10 cellular contexts compared by ENCODE assay signal in genomic region chr18:32919799-32920198, GRCh38.
DNase-seq lines count a peak whose midpoint lies in the region; ATAC-seq and TF ChIP-seq lines count a peak whose summit lies in the region.
"Had no signal": no experiment of that assay in that cellular context is flagged by ENCODE, and none has a peak within 500 bp of the region (broad histone marks: within the 10 kb centered on the region; RNA-seq: fewer than 3 reads in every experiment).

No MANE protein-coding gene starts in this region.

- H3K9me3 Mint-ChIP-seq in CD4-positive, alpha-beta memory T cell = peaks cover 0 to 5% (median 0%) of the 10 kb centered on the region in 8 donors
- H3K9me3 Mint-ChIP-seq in activated T-helper 17 cell treated with anti-CD3 and anti-CD28 coated beads, Interleukin-2, amount 50 U/mL, for 72 hours = peaks cover 3% of the 10 kb centered on the region

- H3K27ac ChIP-seq in BLaER1 = no peak overlapping the region
- H3K27ac ChIP-seq in WERI-Rb-1 = no peak overlapping the region
- no peak overlapping the region for H3K27ac ChIP-seq in CD4-positive, alpha-beta memory T cell (ENCODE audit: low read depth, low read length)
- H3K27ac ChIP-seq: heart right ventricle, thoracic aorta had no signal

- CTCF ChIA-PET in CD4-positive, alpha-beta memory T cell (lab: Charles Lee; ENCODE audit: partially characterized antibody) = no interaction called here

- DNase-seq in NCI-H1694 treated with DMSO at 0.1 percent for 48 hours (lab: John Stamatoyannopoulos, UW) (peak; percentile 57), WERI-Rb-1 (peak; percentile 65), mucosa of descending colon (peak in 1 of 3 donors; percentile 3)
- DNase-seq in CD4-positive, alpha-beta memory T cell = no peak
- DNase-seq: heart right ventricle had no signal

- no peak overlapping the region for H3K4me3 Mint-ChIP-seq in CD4-positive, alpha-beta memory T cell
- no peak overlapping the region for H3K4me3 Mint-ChIP-seq in activated T-helper 17 cell treated with anti-CD3 and anti-CD28 coated beads, Interleukin-2, amount 50 U/mL, for 72 hours

- no peaks in the 10 kb centered on the region for H3K9me3 ChIP-seq in BLaER1
- no peaks in the 10 kb centered on the region for H3K9me3 ChIP-seq in WERI-Rb-1 (ENCODE audit: severe bottlenecking)
- no peaks in the 10 kb centered on the region for H3K9me3 ChIP-seq in mucosa of descending colon
- H3K9me3 ChIP-seq in CD4-positive, alpha-beta memory T cell (ENCODE audit: control insufficient read depth in 1 of 2, low read length in 2 of 2) = no peaks in the 10 kb centered on the region
- H3K9me3 ChIP-seq: heart right ventricle, thoracic aorta had no signal

- intact Hi-C loops in mucosa of descending colon (cut with DNase I, micrococcal nuclease) = no loop called here
- intact Hi-C loops in CD4-positive, alpha-beta memory T cell (cut with micrococcal nuclease) = no loop called here

- peak overlapping the region in 1 of 7 donors; percentile 38 for H3K27ac Mint-ChIP-seq in CD4-positive, alpha-beta memory T cell
- no peak overlapping the region for H3K27ac Mint-ChIP-seq in activated T-helper 17 cell treated with anti-CD3 and anti-CD28 coated beads, Interleukin-2, amount 50 U/mL, for 72 hours

- H3K9ac ChIP-seq in BLaER1 = no peak overlapping the region

- H3K27me3 ChIP-seq in BLaER1 (no peaks in the 10 kb centered on the region), WERI-Rb-1 (ENCODE audit: insufficient read depth, low read depth, severe bottlenecking) (no peaks in the 10 kb centered on the region)
- H3K27me3 ChIP-seq in CD4-positive, alpha-beta memory T cell (ENCODE audit: insufficient read depth, low read length) = no peaks in the 10 kb centered on the region

- POLR2A ChIA-PET in CD4-positive, alpha-beta memory T cell (lab: Charles Lee; ENCODE audit: partially characterized antibody) = no interaction called here

- no peaks in the 10 kb centered on the region for H3K4me1 Mint-ChIP-seq in CD4-positive, alpha-beta memory T cell
- no peaks in the 10 kb centered on the region for H3K4me1 Mint-ChIP-seq in activated T-helper 17 cell treated with anti-CD3 and anti-CD28 coated beads, Interleukin-2, amount 50 U/mL, for 72 hours

- H3K4me2 ChIP-seq in BLaER1 = peak overlapping the region; percentile 41

- H4K20me1 ChIP-seq in BLaER1 = no peaks in the 10 kb centered on the region

- H3K4me1 ChIP-seq in BLaER1 = peaks cover 64% of the 10 kb centered on the region
- H3K4me1 ChIP-seq in mucosa of descending colon (ENCODE audit: low read depth) = no peaks in the 10 kb centered on the region
- no peaks in the 10 kb centered on the region for H3K4me1 ChIP-seq in CD4-positive, alpha-beta memory T cell (ENCODE audit: insufficient read depth, low read length)

- peaks cover 0 to 1% of the 10 kb centered on the region in 2 donors for H3K27me3 Mint-ChIP-seq in CD4-positive, alpha-beta memory T cell
- no peaks in the 10 kb centered on the region for H3K27me3 Mint-ChIP-seq in activated T-helper 17 cell treated with anti-CD3 and anti-CD28 coated beads, Interleukin-2, amount 50 U/mL, for 72 hours

- no peak overlapping the region for H3K4me3 ChIP-seq in BLaER1
- no peak overlapping the region for H3K4me3 ChIP-seq in WERI-Rb-1 (ENCODE audit: low read depth, low read length)
- H3K4me3 ChIP-seq in mucosa of descending colon = no peak overlapping the region
- H3K4me3 ChIP-seq in CD4-positive, alpha-beta memory T cell (ENCODE audit: low read length in 2 of 2) = no peak overlapping the region
- H3K4me3 ChIP-seq: heart right ventricle, thoracic aorta had no signal

- no peaks in the 10 kb centered on the region for H3K36me3 ChIP-seq in BLaER1
- H3K36me3 ChIP-seq in WERI-Rb-1 = no peaks in the 10 kb centered on the region
- no peaks in the 10 kb centered on the region for H3K36me3 ChIP-seq in mucosa of descending colon (ENCODE audit: low read depth)
- no peaks in the 10 kb centered on the region for H3K36me3 ChIP-seq in CD4-positive, alpha-beta memory T cell (ENCODE audit: insufficient read depth, low read length)
- H3K36me3 ChIP-seq: heart right ventricle, thoracic aorta had no signal

- peak; percentile 86 for ATAC-seq in GM19025 (IDR thresholded peaks at IDR 0.05; ENCODE audit: low read depth, unreplicated experiment)
- ATAC-seq in HG03045 (IDR thresholded peaks at IDR 0.05; ENCODE audit: unreplicated experiment) = peak; percentile 85
- peak; percentile 67 for ATAC-seq in mucosa of descending colon
- no peak for ATAC-seq in activated T-helper 17 cell treated with anti-CD3 and anti-CD28 coated beads, Interleukin-2, amount 50 U/mL, for 72 hours (replicated peaks)

- no peaks in the 10 kb centered on the region for H3K36me3 Mint-ChIP-seq in CD4-positive, alpha-beta memory T cell
- no peaks in the 10 kb centered on the region for H3K36me3 Mint-ChIP-seq in activated T-helper 17 cell treated with anti-CD3 and anti-CD28 coated beads, Interleukin-2, amount 50 U/mL, for 72 hours (ENCODE audit: low read depth)

- TF ChIP-seq CTCF in WERI-Rb-1 (IDR thresholded peaks at IDR 0.05; ENCODE audit: low read depth, low read length) = peak; percentile 83
- no peak for TF ChIP-seq CTCF in mucosa of descending colon (IDR thresholded peaks at IDR 0.05)

Comparison
In these comparisons a context has a peak if more than half of its experiments do, and no peak if none do; other contexts are left out.
1. DNase-seq: peak in NCI-H1694 treated with DMSO at 0.1 percent for 48 hours (single experiment) and WERI-Rb-1 (single experiment); none in CD4-positive, alpha-beta memory T cell (0 of 5).